ENCODE assay signal across 8 cellular contexts in genomic region chr11:7688238-7688826, GRCh38. TPM values are rescaled to one million over a fixed set of nuclear protein-coding genes. Genes with fewer than 3 reads are reported as not detected.
A peak's percentile ranks its signal among the peaks of the same experiment; 100 is the strongest.
DNase-seq lines count a peak whose midpoint lies in the region; ATAC-seq and TF ChIP-seq lines count a peak whose summit lies in the region.

No MANE protein-coding gene starts in this region.

- TF ChIP-seq CTCF in 22Rv1 (IDR thresholded peaks at IDR 0.05): peak; percentile 87
- TF ChIP-seq CTCF in GM10266 (IDR thresholded peaks at IDR 0.05; ENCODE audit: control insufficient read depth, insufficient read depth, low read depth, missing control alignments): peak; percentile 71
- TF ChIP-seq CTCF in RWPE2 (IDR thresholded peaks at IDR 0.05; ENCODE audit: poor library complexity, severe bottlenecking): peak; percentile 86
- TF ChIP-seq CTCF in fibroblast of villous mesenchyme (IDR thresholded peaks at IDR 0.05; ENCODE audit: insufficient read depth, low read depth, low read length): peak; percentile 87
- peak in 3 of 5 experiments; percentile 35 to 66 (median 60) for TF ChIP-seq CTCF in gastrocnemius medialis (IDR thresholded peaks at IDR 0.05 in 4 of 5, conservative IDR thresholded peaks at IDR 0.05 in 1 of 5)

- H3K36me3 ChIP-seq in RWPE2 (ENCODE audit: low read depth) (no peaks in the 10 kb centered on the region), gastrocnemius medialis (no peaks in the 10 kb centered on the region)

- DNase-seq in GM10266 (ENCODE audit: extremely low spot score) (peak; percentile 39), RWPE2 (ENCODE audit: low spot score) (no peak), fibroblast of villous mesenchyme (ENCODE audit: low read depth) (peak; percentile 48), gastrocnemius medialis (no peak), foreskin melanocyte (no peak), activated gamma-delta T cell treated with Interleukin-2 at 50 U/mL for 16 hours (no peak)

- in situ Hi-C loops in gastrocnemius medialis (cut with MboI; ENCODE audit: low sequenced_read_pairs in 4 of 4): loop anchor here in 2 of 4 donors (25.0 kb wide), 2 partner anchors 576 to 601 kb away; partner anchors contain the start of gene RBMXL2 (in 1 of the 2)

- ATAC-seq in HG03095 (IDR thresholded peaks at IDR 0.05; ENCODE audit: unreplicated experiment) (peak; percentile 52), RWPE2 (ENCODE audit: low read depth) (no peak), gastrocnemius medialis (no peak)

- H3K4me1 ChIP-seq in RWPE2 (ENCODE audit: insufficient read depth, poor library complexity, severe bottlenecking) (no peaks in the 10 kb centered on the region), gastrocnemius medialis (peaks cover 12 to 13% of the 10 kb centered on the region in 2 donors)

- intact Hi-C loops in gastrocnemius medialis (cut with DNase I; ENCODE audit: low total_unique reads): no loop called here

- no peaks in the 10 kb centered on the region for H3K27me3 ChIP-seq in RWPE2 (ENCODE audit: insufficient read depth, poor library complexity, severe bottlenecking)
- H3K27me3 ChIP-seq in gastrocnemius medialis: no peaks in the 10 kb centered on the region

- H3K4me3 ChIP-seq in RWPE2 (ENCODE audit: severe bottlenecking) (no peak overlapping the region), fibroblast of villous mesenchyme (ENCODE audit: low read depth, low read length) (no peak overlapping the region), gastrocnemius medialis (no peak overlapping the region)

- H3K9me3 ChIP-seq in RWPE2 (ENCODE audit: severe bottlenecking) (no peaks in the 10 kb centered on the region), gastrocnemius medialis (no peaks in the 10 kb centered on the region)

- no peak for TF ChIP-seq POLR2A in gastrocnemius medialis (IDR thresholded peaks at IDR 0.05)

- no peak overlapping the region for H3K27ac ChIP-seq in 22Rv1
- H3K27ac ChIP-seq in RWPE2 (ENCODE audit: poor library complexity, severe bottlenecking): no peak overlapping the region
- no peak overlapping the region for H3K27ac ChIP-seq in gastrocnemius medialis

RNA-seq across cellular contexts. Expression of gene CYB5R2, which starts 15.0 kb away (rescaled TPM):
- total RNA-seq in fibroblast of villous mesenchyme (32.0 and 39.9 TPM in 2 replicates), gastrocnemius medialis (1 to 10 TPM in 3 of 4 donors, under 1 TPM in 1; 1.00 to 3.9 (median 3.1) TPM)

RNA-seq across cellular contexts. Expression of gene OVCH2, which starts 17.9 kb away (rescaled TPM):
- total RNA-seq in fibroblast of villous mesenchyme (under 0.01 and 0.64 TPM in 2 replicates), gastrocnemius medialis (not detected)

Comparison
In these comparisons a context has a peak if more than half of its experiments do, and no peak if none do; other contexts are left out.
1. DNase-seq: peak in GM10266 (single experiment) and fibroblast of villous mesenchyme (single experiment); none in RWPE2 (single experiment), gastrocnemius medialis (0 of 2), foreskin melanocyte (single experiment) and activated gamma-delta T cell treated with Interleukin-2 at 50 U/mL for 16 hours (single experiment).
2. Peak in every context shown above with its lines, with median percentiles within 50 percentile points of each other: CTCF ChIP-seq.